In the genomic region with DNA sequence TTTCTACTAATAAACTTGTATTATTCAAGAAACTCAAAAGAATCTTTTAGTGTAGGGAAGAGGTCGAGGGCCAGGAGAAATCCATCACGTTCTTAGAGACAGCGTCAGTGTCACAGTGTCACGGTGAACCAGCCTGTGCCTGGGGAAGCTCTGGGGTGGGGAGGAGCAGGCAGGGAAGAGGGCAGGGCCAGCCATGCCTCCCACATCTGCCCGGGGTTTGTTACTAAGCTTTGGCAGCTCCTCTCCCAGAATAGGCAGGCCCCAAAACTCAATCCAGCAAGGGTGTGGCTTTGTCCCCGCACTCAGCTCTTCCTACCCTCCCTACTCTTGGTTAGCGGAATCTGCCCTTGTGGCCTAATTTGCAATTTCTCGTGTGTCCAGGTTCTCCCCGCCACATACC, we compare ENCODE assay signal across 1 cellular context.
TF ChIP-seq lines count a peak whose summit lies in the region.

No MANE protein-coding gene starts in this region.

TF ChIP-seq in H1, 55 proteins besides CTCF, POLR2A, EP300 and RAD21:
- TF ChIP-seq RFX5 (IDR thresholded peaks at IDR 0.05; ENCODE audit: borderline replicate concordance, low read depth, low read length) (no peak), GABPA (IDR thresholded peaks at IDR 0.05; ENCODE audit: borderline replicate concordance, insufficient read depth, low read length) (no peak), SP2 (IDR thresholded peaks at IDR 0.05; ENCODE audit: low read length) (no peak), CBX8 (IDR thresholded peaks at IDR 0.05; ENCODE audit: borderline replicate concordance, low read depth, low read length) (no peak), EGR1 (IDR thresholded peaks at IDR 0.05; ENCODE audit: borderline replicate concordance, low read depth, low read length) (no peak), BCL11A (IDR thresholded peaks at IDR 0.05; ENCODE audit: low read depth in 2 of 2, low read length in 2 of 2) (no peak), CREB1 (IDR thresholded peaks at IDR 0.05) (no peak), ZNF274 (IDR thresholded peaks at IDR 0.05; ENCODE audit: borderline replicate concordance, extremely low read depth, low read length) (no peak), YY1 (IDR thresholded peaks at IDR 0.05; ENCODE audit: low read depth, low read length) (no peak), POLR2AphosphoS5 (IDR thresholded peaks at IDR 0.05; ENCODE audit: low read depth, low read length) (no peak)
